Comparison of ENCODE assay signal across 10 cellular contexts in genomic region chr12:6763380-6763779, GRCh38. TPM values are rescaled to one million over a fixed set of nuclear protein-coding genes. Genes with fewer than 3 reads are reported as not detected.
A peak's percentile ranks its signal among the peaks of the same experiment; 100 is the strongest.
DNase-seq lines count a peak whose midpoint lies in the region; ATAC-seq, FAIRE-seq and TF ChIP-seq lines count a peak whose summit lies in the region.
"Had no signal": no experiment of that assay in that cellular context is flagged by ENCODE, and none has a peak within 500 bp of the region (broad histone marks: within the 10 kb centered on the region; RNA-seq: fewer than 3 reads in every experiment).

No MANE protein-coding gene starts in this region.

- TF ChIP-seq POLR2A in stomach (IDR thresholded peaks at IDR 0.05) = no peak

- H3K79me2 ChIP-seq in astrocyte (ENCODE audit: insufficient read depth, low read length) = peaks cover 17% of the 10 kb centered on the region

- H3K36me3 Mint-ChIP-seq in astrocyte (ENCODE audit: low read depth, unreplicated experiment) = peaks cover 5% of the 10 kb centered on the region

- H3K4me3 ChIP-seq in HFF-Myc (replicated peaks; ENCODE audit: low read depth, low read length) (peak overlapping the region; percentile 23), astrocyte (ENCODE audit: insufficient read depth, low read depth, low read length) (peak overlapping the region; percentile 13), left lung (peak overlapping the region in 1 of 2 donors; percentile 83), stomach (peak overlapping the region in 3 of 4 donors; percentile 18 to 28 (median 26))

- no peaks in the 10 kb centered on the region for H3K36me3 ChIP-seq in astrocyte (ENCODE audit: insufficient read depth, low read length)
- no peaks in the 10 kb centered on the region for H3K36me3 ChIP-seq in left lung
- H3K36me3 ChIP-seq in stomach = no peaks in the 10 kb centered on the region

- intact Hi-C loops in left lung (cut with DNase I) = no loop called here
- intact Hi-C loops in stomach (cut with DNase I; ENCODE audit: low total_unique reads) = no loop called here

- H3K27ac ChIP-seq in astrocyte (ENCODE audit: low read depth, low read length) (peak overlapping the region; percentile 72), left lung (peak overlapping the region; percentile 74 to 95), stomach (peak overlapping the region; percentile 75 to 96 (median 91))

- H3K9me3 ChIP-seq in astrocyte (ENCODE audit: insufficient read depth, low read depth, low read length) (no peaks in the 10 kb centered on the region), left lung (no peaks in the 10 kb centered on the region), stomach (no peaks in the 10 kb centered on the region)

- no peaks in the 10 kb centered on the region for H3K9me3 Mint-ChIP-seq in astrocyte (ENCODE audit: unreplicated experiment)
- H3K9me3 Mint-ChIP-seq: activated T-cell treated with anti-CD3 and anti-CD28 coated beads, Interleukin-2, amount 50 U/mL, for 72 hours had no signal

- H3K27me3 ChIP-seq in astrocyte (ENCODE audit: insufficient read depth, low read length) (no peaks in the 10 kb centered on the region), left lung (peaks cover 0 to 40% of the 10 kb centered on the region in 2 donors), stomach (no peaks in the 10 kb centered on the region)

- no peak for FAIRE-seq in astrocyte (lab: Jason Lieb, UNC)

- no peak for ATAC-seq in left lung

- peaks cover 15% of the 10 kb centered on the region for H4K20me1 ChIP-seq in astrocyte (ENCODE audit: insufficient read depth, low read length)

- H2AFZ ChIP-seq in astrocyte (ENCODE audit: low read depth, low read length) = peak overlapping the region; percentile 61

- peaks cover 26% of the 10 kb centered on the region for H3K4me1 ChIP-seq in astrocyte (ENCODE audit: insufficient read depth, low read length)
- H3K4me1 ChIP-seq in left lung = peaks cover 28 to 42% of the 10 kb centered on the region in 2 donors
- peaks cover 39 to 57% (median 45%) of the 10 kb centered on the region in 4 donors for H3K4me1 ChIP-seq in stomach

- peak overlapping the region; percentile 50 for H3K9ac ChIP-seq in astrocyte (ENCODE audit: low read length)

- TF ChIP-seq CTCF in HFF-Myc (IDR thresholded peaks at IDR 0.05; ENCODE audit: low read depth, low read length, missing control alignments) (no peak), astrocyte (IDR thresholded peaks at IDR 0.05; ENCODE audit: insufficient read depth, low read depth, low read length) (no peak), left lung (IDR thresholded peaks at IDR 0.05) (no peak), stomach (IDR thresholded peaks at IDR 0.05) (no peak)

- DNase-seq in HFF-Myc (ENCODE audit: extremely low read depth, low read depth) (no peak), astrocyte (ENCODE audit: low read depth) (no peak), left lung (no peak), stomach (no peak), kidney tubule cell (ENCODE audit: low spot score) (no peak), glomerular visceral epithelial cell (ENCODE audit: extremely low spot score) (no peak)
- no peak for DNase-seq in stimulated activated CD4-positive, alpha-beta T cell treated with anti-CD3 and anti-CD28 coated beads, Interleukin-4, amount 100 ng/mL, for 24 hours
- no peak for DNase-seq in activated CD4-positive, alpha-beta T cell treated with anti-CD3 and anti-CD28 coated beads, Interleukin-2, amount 50 U/mL, for 1 hour
- DNase-seq: activated T-cell treated with anti-CD3 and anti-CD28 coated beads, Interleukin-2, amount 50 U/mL, for 72 hours; NCI-H1105 treated with DMSO at 0.1 percent for 48 hours had no signal

- H3K4me3 Mint-ChIP-seq in astrocyte (ENCODE audit: unreplicated experiment) = peak overlapping the region; percentile 42

- peak overlapping the region; percentile 73 for H3K27ac Mint-ChIP-seq in astrocyte (ENCODE audit: unreplicated experiment)
- H3K27ac Mint-ChIP-seq: activated T-cell treated with anti-CD3 and anti-CD28 coated beads, Interleukin-2, amount 50 U/mL, for 72 hours had no signal

- peak overlapping the region; percentile 94 for H3K4me2 ChIP-seq in astrocyte (ENCODE audit: low read length)

- peaks cover 2% of the 10 kb centered on the region for H3K27me3 Mint-ChIP-seq in astrocyte (ENCODE audit: low read depth, unreplicated experiment)

- 51 to 61% (median 57%) methylated on average over 4 of the region's 4 CpGs for WGBS in stomach, 5 donors

- H3K4me1 Mint-ChIP-seq in astrocyte (ENCODE audit: low read depth, unreplicated experiment) = peaks cover 24% of the 10 kb centered on the region

- no peak for TF ChIP-seq EP300 in stomach (IDR thresholded peaks at IDR 0.05)

RNA-seq across cellular contexts. Expression of gene PTMS, which starts 2.8 kb away (rescaled TPM):
- total RNA-seq in astrocyte (504 and 510 TPM in 2 replicates), left lung (100 to 1,000 TPM; 276 to 322 TPM), stomach (100 to 1,000 TPM in 1 of 5 donors, 10 to 100 TPM in 4; 22.8 to 261 (median 78.2) TPM)
- 100 to 1,000 TPM; 228 to 363 (median 307) TPM for polyA plus RNA-seq in stomach

RNA-seq across cellular contexts. Expression of gene LAG3, which starts 8.9 kb away (rescaled TPM):
- total RNA-seq in astrocyte (2.0 TPM in 2 replicates), left lung (1 to 10 TPM in 1 of 2 donors, under 1 TPM in 1; 0.79 to 2.4 TPM), stomach (1 to 10 TPM in 2 of 5 donors, not detected in 3; 2.2 to 2.3 TPM)
- 1 to 10 TPM in 2 of 3 donors, under 1 TPM in 1; 0.25 to 1.4 (median 1.2) TPM for polyA plus RNA-seq in stomach

RNA-seq across cellular contexts. Expression of gene MLF2, which starts 10.4 kb away (rescaled TPM):
- total RNA-seq in astrocyte = 302 and 316 TPM in 2 replicates
- total RNA-seq in left lung = 100 to 1,000 TPM; 142 to 148 TPM
- 100 to 1,000 TPM in 4 of 5 donors, 1 to 10 TPM in 1; 9.3 to 296 (median 128) TPM for total RNA-seq in stomach
- polyA plus RNA-seq in stomach = 100 to 1,000 TPM; 168 to 183 (median 180) TPM

RNA-seq across cellular contexts. Expression of gene CD4, which starts 25.9 kb away (rescaled TPM):
- total RNA-seq in astrocyte (0.54 and 0.72 TPM in 2 replicates), left lung (10 to 100 TPM; 64.5 to 96.2 TPM), stomach (10 to 100 TPM in 1 of 5 donors, 1 to 10 TPM in 2, not detected in 2; 7.2 to 25.9 (median 9.7) TPM)
- 1 to 10 TPM; 2.0 to 7.3 (median 3.9) TPM for polyA plus RNA-seq in stomach

RNA-seq across cellular contexts. Expression of gene COPS7A, which starts 39.5 kb away (rescaled TPM):
- total RNA-seq in astrocyte = 47.3 and 51.5 TPM in 2 replicates
- total RNA-seq in left lung = 10 to 100 TPM; 66.0 to 67.5 TPM
- total RNA-seq in stomach = 10 to 100 TPM in 4 of 5 donors, 1 to 10 TPM in 1; 5.8 to 50.0 (median 25.7) TPM
- polyA plus RNA-seq in stomach = 10 to 100 TPM; 45.2 to 54.2 (median 51.6) TPM
